Comparison of ENCODE assay signal across 8 cellular contexts in the genomic region with DNA sequence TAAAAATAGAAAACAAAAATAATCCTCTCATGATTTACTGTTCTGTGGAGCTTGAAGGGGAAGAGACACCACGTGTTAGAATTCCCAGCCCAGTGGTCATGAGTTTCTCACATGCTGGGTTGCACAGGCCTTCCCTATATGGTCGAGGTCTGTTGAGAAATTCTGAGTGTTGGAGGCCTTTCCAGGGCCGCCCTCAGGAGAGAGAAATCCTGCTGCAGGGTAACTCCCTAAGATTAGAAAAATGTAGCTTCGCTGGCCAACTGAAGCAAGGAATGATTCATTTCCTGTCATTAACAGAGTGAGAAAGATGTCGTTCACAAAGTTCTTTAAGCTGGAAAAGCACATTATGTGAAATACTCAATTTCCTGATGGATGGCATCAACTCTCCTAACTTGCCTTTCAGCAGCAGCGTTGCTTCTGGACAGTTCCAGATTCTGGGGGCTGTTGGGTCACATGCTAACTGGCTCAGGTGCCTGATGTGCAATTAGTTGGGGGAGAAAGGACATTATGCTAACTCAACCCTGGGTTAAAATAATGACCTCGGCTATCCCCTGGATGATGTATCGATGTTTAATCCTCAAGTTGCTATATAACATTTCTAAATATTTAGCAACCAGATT.
DNase-seq lines count a peak whose midpoint lies in the region; ATAC-seq, FAIRE-seq and TF ChIP-seq lines count a peak whose summit lies in the region.

No MANE protein-coding gene starts in this region.

- no peak overlapping the region for H3K23ac ChIP-seq in neuronal stem cell (ENCODE audit: low read depth, low read length, poor library complexity)

- H3K4me1 ChIP-seq in neuronal stem cell (ENCODE audit: control insufficient read depth in 2 of 2, insufficient read depth in 1 of 2, low read depth in 1 of 2, low read length in 2 of 2) = peaks cover 0 to under 1% of the 10 kb centered on the region in 2 donors

- H2BK5ac ChIP-seq in neuronal stem cell (ENCODE audit: low read length) = no peak overlapping the region

- no peaks in the 10 kb centered on the region for H3K27me3 ChIP-seq in neuronal stem cell (ENCODE audit: control insufficient read depth in 3 of 3, insufficient read depth in 3 of 3, low read depth in 1 of 3, low read length in 3 of 3)

- H3K18ac ChIP-seq in neuronal stem cell (ENCODE audit: low read length) = no peak overlapping the region

- peaks cover 0 to 1% of the 10 kb centered on the region in 2 donors for H3K9me3 ChIP-seq in neuronal stem cell (replicated peaks in 1 of 2; ENCODE audit: control insufficient read depth in 2 of 2, insufficient read depth in 1 of 2, low read depth in 1 of 2, low read length in 2 of 2)

- no peak overlapping the region for H2BK120ac ChIP-seq in neuronal stem cell (ENCODE audit: low read depth, low read length)

- H3K36me3 ChIP-seq in neuronal stem cell (replicated peaks in 1 of 2; ENCODE audit: control insufficient read depth in 2 of 2, insufficient read depth in 2 of 2, low read length in 2 of 2) = no peaks in the 10 kb centered on the region

- WGBS in neuronal stem cell (ENCODE audit: extremely low coverage in 2 of 2, insufficient read length in 2 of 2, insufficient replicate concordance in 1 of 2), 2 donors = no CpG with 5 or more reads among the region's 8 CpGs

- H3K79me1 ChIP-seq in neuronal stem cell (ENCODE audit: low read depth, low read length) = no peaks in the 10 kb centered on the region

- no peak overlapping the region for H2BK12ac ChIP-seq in neuronal stem cell (ENCODE audit: low read length)

- TF ChIP-seq CTCF in NB4 (IDR thresholded peaks at IDR 0.05; ENCODE audit: low read depth, low read length) (no peak), epithelial cell of proximal tubule (conservative IDR thresholded peaks at IDR 0.05; ENCODE audit: low read depth, low read length) (no peak)

- H2AK5ac ChIP-seq in neuronal stem cell (ENCODE audit: low read depth, low read length) = no peak overlapping the region

- H3K4me3 ChIP-seq in NB4 (ENCODE audit: low read depth, low read length) (no peak overlapping the region), epithelial cell of proximal tubule (ENCODE audit: low read depth, low read length) (no peak overlapping the region), neuronal stem cell (ENCODE audit: low read length in 2 of 2) (no peak overlapping the region)

- TF ChIP-seq POLR2A in NB4 (IDR thresholded peaks at IDR 0.05; ENCODE audit: extremely low read depth, insufficient read length) = no peak
- no peak for TF ChIP-seq POLR2A in erythroblast (IDR thresholded peaks at IDR 0.05; ENCODE audit: low read length)

- H3K4me2 ChIP-seq in neuronal stem cell (ENCODE audit: insufficient read depth, low read length, poor library complexity, severe bottlenecking) = no peak overlapping the region

- no peak overlapping the region for H4K91ac ChIP-seq in neuronal stem cell (ENCODE audit: low read depth, low read length, poor library complexity)

- H2BK15ac ChIP-seq in neuronal stem cell (ENCODE audit: low read length) = no peak overlapping the region

- no peak for FAIRE-seq in GM19239 (lab: Jason Lieb, UNC)

- H3K14ac ChIP-seq in neuronal stem cell (ENCODE audit: low read length) = no peak overlapping the region

- DNase-seq in AG08396 (ENCODE audit: low spot score) = peak; percentile 33
- peak; percentile 76 for DNase-seq in NB4 (ENCODE audit: low read depth)
- peak; percentile 93 for DNase-seq in epithelial cell of proximal tubule (ENCODE audit: low read depth)
- no peak for DNase-seq in neuronal stem cell (ENCODE audit: low spot score)
- DNase-seq in DMS153 treated with DMSO at 0.1 percent for 48 hours (lab: John Stamatoyannopoulos, UW; ENCODE audit: unreplicated experiment) = no peak
- DNase-seq in GM19239 (ENCODE audit: insufficient read length, low spot score) = no peak
- DNase-seq in erythroblast (lab: John Stamatoyannopoulos, UW) = no peak

- H3K27ac ChIP-seq in neuronal stem cell (replicated peaks; ENCODE audit: low read length) = no peak overlapping the region

- H4K8ac ChIP-seq in neuronal stem cell (ENCODE audit: low read depth, low read length) = no peak overlapping the region

- ATAC-seq in GM21737 (IDR thresholded peaks at IDR 0.05; ENCODE audit: unreplicated experiment) = no peak

- H2AFZ ChIP-seq in neuronal stem cell (ENCODE audit: low read length) = peak overlapping the region; percentile 72

- no peak overlapping the region for H3K4ac ChIP-seq in neuronal stem cell (ENCODE audit: low read length)

- H3K9ac ChIP-seq in neuronal stem cell (ENCODE audit: low read depth, low read length, poor library complexity) = no peak overlapping the region

Comparison
In these comparisons a context has a peak if more than half of its experiments do, and no peak if none do; other contexts are left out.
1. DNase-seq: peak in AG08396 (single experiment), NB4 (single experiment) and epithelial cell of proximal tubule (single experiment); none in neuronal stem cell (single experiment), DMS153 treated with DMSO at 0.1 percent for 48 hours (single experiment), GM19239 (single experiment) and erythroblast (0 of 2).